ENCODE assay signal across 9 cellular contexts in genomic region chr15:89761009-89761831, GRCh38. TPM values are rescaled to one million over a fixed set of nuclear protein-coding genes. Genes with fewer than 3 reads are reported as not detected.
DNase-seq lines count a peak whose midpoint lies in the region; ATAC-seq, FAIRE-seq and TF ChIP-seq lines count a peak whose summit lies in the region.
"Had no signal": no experiment of that assay in that cellular context is flagged by ENCODE, and none has a peak within 500 bp of the region (broad histone marks: within the 10 kb centered on the region; RNA-seq: fewer than 3 reads in every experiment).

No MANE protein-coding gene starts in this region.

- FAIRE-seq in K562 (lab: Jason Lieb, UNC), result no peak

- no peak for TF ChIP-seq POLR2A in K562 (conservative IDR thresholded peaks at IDR 0.05)

- peak overlapping the region in 1 of 2 experiments; percentile 80; a peak in 2 of 4 replicates for H3K9ac ChIP-seq in K562 (ENCODE audit: insufficient read depth in 1 of 2, low read depth in 2 of 2, low read length in 2 of 2)

- no peak for DNase-seq in K562 (ENCODE audit: extremely low read depth in 1 of 4, low spot score in 3 of 4)
- no peak for DNase-seq in osteoblast (ENCODE audit: insufficient read length, low spot score, missing footprints)
- no peak for DNase-seq in stimulated activated CD4-positive, alpha-beta T cell treated with anti-CD3 and anti-CD28 coated beads, Interleukin-15, amount 100 ng/mL, for 24 hours
- DNase-seq in SIG-M5 treated with dmso at 0.1 percent for 504 hours (lab: John Stamatoyannopoulos, UW; ENCODE audit: unreplicated experiment), result no peak
- DNase-seq in SKM-1 (lab: John Stamatoyannopoulos, UW; ENCODE audit: unreplicated experiment), result no peak
- DNase-seq: SHP77 treated with DMSO at 0.1 percent for 48 hours had no signal

- no TSS peak for BruUV-seq in K562 (replicated peaks; lab: Mats Ljungman, UMichigan)

- TF ChIP-seq RAD21 in K562 (CRISPR knock-in tag; conservative IDR thresholded peaks at IDR 0.05 in 1 of 2, IDR thresholded peaks at IDR 0.05 in 1 of 2), result no peak

- CTCF ChIA-PET in K562 (lab: Yijun Ruan, JAX; ENCODE audit: low intra/inter-chr PET ratio), result interaction anchor here (0.6 to 3.6 kb wide), 5 partner anchors 11 to 127 kb away, joined by 3 to 28 read pairs (median 4); no protein-coding TSS in a partner anchor

- intact Hi-C loops in K562 (cut with micrococcal nuclease), result loop anchor here (5.0 kb wide), 2 partner anchors 61 to 131 kb away; partner anchors contain the start of gene AP3S2

- H3K79me2 ChIP-seq in K562 (ENCODE audit: control insufficient read depth, insufficient read depth, low read length) (no peaks in the 10 kb centered on the region), osteoblast (ENCODE audit: insufficient read depth, low read length) (no peaks in the 10 kb centered on the region)

- H2AFZ ChIP-seq in K562 (ENCODE audit: low read depth, low read length) (peak overlapping the region; percentile 95), osteoblast (ENCODE audit: low read length) (peak overlapping the region; percentile 23)

- H3K4me2 ChIP-seq in K562 (ENCODE audit: insufficient read depth, low read length) (peak overlapping the region; percentile 84), osteoblast (ENCODE audit: insufficient read depth, low read length) (no peak overlapping the region)

- TF ChIP-seq CTCF in K562 (IDR thresholded peaks at IDR 0.05 in 2 of 3, conservative IDR thresholded peaks at IDR 0.05 in 1 of 3; ENCODE audit: insufficient read depth in 2 of 3, low read depth in 1 of 3, low read length in 3 of 3) (no peak; a peak in 1 of 6 replicates), osteoblast (IDR thresholded peaks at IDR 0.05; ENCODE audit: extremely low read depth, low read depth, low read length) (no peak)

- H3K27me3 ChIP-seq in K562 (ENCODE audit: control insufficient read depth in 2 of 2, insufficient read depth in 2 of 2, low read length in 2 of 2) (no peaks in the 10 kb centered on the region), osteoblast (ENCODE audit: insufficient read depth, low read length) (no peaks in the 10 kb centered on the region)

- POLR2A ChIA-PET in K562 (lab: Yijun Ruan, JAX), result interaction anchor here (0.6 to 1.6 kb wide), 12 partner anchors 8 to 903 kb away, joined by 3 to 7 read pairs (median 3); partner anchors contain the start of genes ANPEP and AP3S2

- H3K4me3 ChIP-seq in K562 (no peak overlapping the region), osteoblast (ENCODE audit: insufficient read depth, low read length) (no peak overlapping the region)

- no peaks in the 10 kb centered on the region for H3K9me1 ChIP-seq in K562 (ENCODE audit: control insufficient read depth, insufficient read depth, low read length)

- H3K36me3 ChIP-seq in K562 (ENCODE audit: control insufficient read depth, insufficient read depth, low read length) (no peaks in the 10 kb centered on the region), osteoblast (ENCODE audit: insufficient read depth, low read length) (no peaks in the 10 kb centered on the region)

- ATAC-seq in GM18511 (IDR thresholded peaks at IDR 0.05; ENCODE audit: unreplicated experiment), result peak; percentile 77
- peak; percentile 84 for ATAC-seq in HG03108 (IDR thresholded peaks at IDR 0.05; ENCODE audit: unreplicated experiment)
- peak; percentile 13 for ATAC-seq in K562
- ATAC-seq in GM19397 (IDR thresholded peaks at IDR 0.05; ENCODE audit: unreplicated experiment), result no peak

- WGBS in K562 (ENCODE audit: insufficient coverage, low coverage, missing lambda C conversion rate), result 46% methylated on average over 18 of the region's 18 CpGs

- H3K27ac ChIP-seq in K562 (ENCODE audit: extremely low read depth, low read depth, low read length) (no peak overlapping the region), osteoblast (ENCODE audit: low read depth, low read length) (no peak overlapping the region)

- H3K9me3 ChIP-seq in K562 (replicated peaks; ENCODE audit: control insufficient read depth, insufficient read depth, low read depth, low read length), result no peaks in the 10 kb centered on the region
- no peaks in the 10 kb centered on the region for H3K9me3 ChIP-seq in osteoblast (ENCODE audit: low read depth, low read length)

- H4K20me1 ChIP-seq in K562 (replicated peaks; ENCODE audit: control insufficient read depth, insufficient read depth, low read length) (no peaks in the 10 kb centered on the region), osteoblast (ENCODE audit: insufficient read depth, low read length) (no peaks in the 10 kb centered on the region)

- H3K4me1 ChIP-seq in K562 (replicated peaks in 1 of 2; ENCODE audit: control insufficient read depth in 2 of 2, insufficient read depth in 2 of 2, low read length in 2 of 2) (peaks cover 13 to 26% of the 10 kb centered on the region in 2 experiments), osteoblast (ENCODE audit: insufficient read depth, low read length) (no peaks in the 10 kb centered on the region)

- TF ChIP-seq EP300 in K562 (IDR thresholded peaks at IDR 0.05; ENCODE audit: low read length), result no peak

- in situ Hi-C loops in K562 (cut with MboI), result no loop called here

RNA-seq across cellular contexts. Expression of gene MESP1, which starts 10.2 kb away (rescaled TPM):
- 0.44 and 0.67 TPM in 2 replicates for total RNA-seq in K562 (2011; cell fraction: chromatin; rRNA removed; ENCODE audit: low replicate concordance)
- total RNA-seq in K562 (2011; cell fraction: nucleolus; rRNA removed), result 1.0 and 1.2 TPM in 2 replicates
- total RNA-seq in K562 (2011; cell fraction: nucleoplasm; rRNA removed), result 0.44 and 0.46 TPM in 2 replicates
- 0.36 and 1.0 TPM in 2 replicates for total RNA-seq in K562 (2014; rRNA removed)
- total RNA-seq in K562 (2014; rRNA removed; fragmentation: Illumina TruSeq; extraction: Trizol), result not detected in 2 replicates
- total RNA-seq in K562 (2015; rRNA removed; fragmentation: Illumina TruSeq; extraction: Trizol), result 0.14 and 0.49 TPM in 2 replicates
- 1.1 and 1.6 TPM in 2 replicates for total RNA-seq in K562 (2021)
- 0.14 and 0.29 TPM in 2 replicates for polyA plus RNA-seq in K562 (2011; rRNA removed)
- 0.12 and 0.75 TPM in 2 replicates for polyA plus RNA-seq in K562 (2011; cell fraction: cytosol; rRNA removed)
- polyA plus RNA-seq in K562 (2011; cell fraction: nucleus; rRNA removed), result 0.11 and 0.44 TPM in 2 replicates
- polyA plus RNA-seq in K562 (2012), result 0.68 and 1.4 TPM in 2 replicates
- not detected in 2 replicates for polyA plus RNA-seq in K562 (2014; fragmentation: Illumina TruSeq; extraction: Trizol)
- not detected for polyA plus RNA-seq in K562 (2014; fragmentation: Nextera tagmentation; extraction: Ambion mirVana)
- 0.52 and 0.78 TPM in 2 replicates for polyA plus RNA-seq in K562 (2014; rRNA removed)
- polyA minus RNA-seq in K562 (2011; rRNA and poly(A)+ RNA removed), result 0.07 and 0.15 TPM in 2 replicates
- polyA minus RNA-seq in K562 (2011; cell fraction: cytosol; rRNA and poly(A)+ RNA removed), result 2.5 TPM in 1 of 2 replicates, not detected in the other
- polyA minus RNA-seq in K562 (2011; cell fraction: nucleus; rRNA and poly(A)+ RNA removed), result 0.33 and 0.54 TPM in 2 replicates
- under 0.01 TPM in 2 replicates for total RNA-seq in osteoblast

RNA-seq across cellular contexts. Expression of gene MESP2, which starts 14.9 kb away (rescaled TPM):
- not detected in 2 replicates for total RNA-seq in K562 (2011; cell fraction: chromatin; rRNA removed; ENCODE audit: low replicate concordance)
- total RNA-seq in K562 (2011; cell fraction: nucleolus; rRNA removed), result not detected in 2 replicates
- not detected in 2 replicates for total RNA-seq in K562 (2011; cell fraction: nucleoplasm; rRNA removed)
- total RNA-seq in K562 (2014; rRNA removed) (0.82 and 1.1 TPM in 2 replicates), K562 (2014; rRNA removed; fragmentation: Illumina TruSeq; extraction: Trizol) (0.41 and 0.51 TPM in 2 replicates), K562 (2015; rRNA removed; fragmentation: Illumina TruSeq; extraction: Trizol) (0.29 and 0.45 TPM in 2 replicates), K562 (2021) (0.47 and 0.66 TPM in 2 replicates), osteoblast (0.72 and 1.5 TPM in 2 replicates)
- polyA plus RNA-seq in K562 (2011; rRNA removed) (0.08 and 0.14 TPM in 2 replicates), K562 (2014; fragmentation: Illumina TruSeq; extraction: Trizol) (0.55 and 0.70 TPM in 2 replicates), K562 (2014; fragmentation: Nextera tagmentation; extraction: Ambion mirVana) (under 1 TPM; 0.11 to 0.13 TPM), K562 (2014; rRNA removed) (0.37 and 0.47 TPM in 2 replicates)
- 0.18 and 0.22 TPM in 2 replicates for polyA plus RNA-seq in K562 (2011; cell fraction: cytosol; rRNA removed)
- polyA plus RNA-seq in K562 (2011; cell fraction: nucleus; rRNA removed), result 0.10 and 0.56 TPM in 2 replicates
- 0.39 and 0.48 TPM in 2 replicates for polyA plus RNA-seq in K562 (2012)
- not detected in 2 replicates for polyA minus RNA-seq in K562 (2011; rRNA and poly(A)+ RNA removed)
- polyA minus RNA-seq in K562 (2011; cell fraction: cytosol; rRNA and poly(A)+ RNA removed), result not detected in 2 replicates
- polyA minus RNA-seq in K562 (2011; cell fraction: nucleus; rRNA and poly(A)+ RNA removed), result not detected in 2 replicates

RNA-seq across cellular contexts. Expression of gene ANPEP, which starts 53.4 kb away (rescaled TPM):
- total RNA-seq in K562 (2011; cell fraction: chromatin; rRNA removed; ENCODE audit: low replicate concordance), result 2.9 and 3.1 TPM in 2 replicates
- total RNA-seq in K562 (2011; cell fraction: nucleolus; rRNA removed), result 1.2 and 1.8 TPM in 2 replicates
- total RNA-seq in K562 (2011; cell fraction: nucleoplasm; rRNA removed), result 1.5 and 2.5 TPM in 2 replicates
- total RNA-seq in K562 (2014; rRNA removed) (1.0 and 1.8 TPM in 2 replicates), K562 (2014; rRNA removed; fragmentation: Illumina TruSeq; extraction: Trizol) (1.1 and 1.3 TPM in 2 replicates), K562 (2015; rRNA removed; fragmentation: Illumina TruSeq; extraction: Trizol) (2.5 and 2.6 TPM in 2 replicates), K562 (2021) (4.8 and 5.7 TPM in 2 replicates), osteoblast (87.9 and 98.7 TPM in 2 replicates)
- polyA plus RNA-seq in K562 (2011; rRNA removed) (0.43 and 2.0 TPM in 2 replicates), K562 (2014; fragmentation: Illumina TruSeq; extraction: Trizol) (4.0 and 4.2 TPM in 2 replicates), K562 (2014; fragmentation: Nextera tagmentation; extraction: Ambion mirVana) (under 1 TPM; 0.23 to 0.27 TPM), K562 (2014; rRNA removed) (4.7 and 8.9 TPM in 2 replicates)
- 0.63 and 1.5 TPM in 2 replicates for polyA plus RNA-seq in K562 (2011; cell fraction: cytosol; rRNA removed)
- 3.6 and 6.0 TPM in 2 replicates for polyA plus RNA-seq in K562 (2011; cell fraction: nucleus; rRNA removed)
- 6.6 and 17.5 TPM in 2 replicates for polyA plus RNA-seq in K562 (2012)
- 0.30 and 0.67 TPM in 2 replicates for polyA minus RNA-seq in K562 (2011; rRNA and poly(A)+ RNA removed)
- 0.95 and 3.6 TPM in 2 replicates for polyA minus RNA-seq in K562 (2011; cell fraction: cytosol; rRNA and poly(A)+ RNA removed)
- polyA minus RNA-seq in K562 (2011; cell fraction: nucleus; rRNA and poly(A)+ RNA removed), result 0.67 and 0.78 TPM in 2 replicates

Comparison
In these comparisons a context has a peak if more than half of its experiments do, and no peak if none do; other contexts are left out.
1. RNA of gene ANPEP, which starts 53.4 kb away (total RNA-seq): 87.9 to 98.7 TPM in osteoblast; 1.0 to 5.7 TPM in K562; every median in the first group is over 10 times any median in the second.